In the genomic region with DNA sequence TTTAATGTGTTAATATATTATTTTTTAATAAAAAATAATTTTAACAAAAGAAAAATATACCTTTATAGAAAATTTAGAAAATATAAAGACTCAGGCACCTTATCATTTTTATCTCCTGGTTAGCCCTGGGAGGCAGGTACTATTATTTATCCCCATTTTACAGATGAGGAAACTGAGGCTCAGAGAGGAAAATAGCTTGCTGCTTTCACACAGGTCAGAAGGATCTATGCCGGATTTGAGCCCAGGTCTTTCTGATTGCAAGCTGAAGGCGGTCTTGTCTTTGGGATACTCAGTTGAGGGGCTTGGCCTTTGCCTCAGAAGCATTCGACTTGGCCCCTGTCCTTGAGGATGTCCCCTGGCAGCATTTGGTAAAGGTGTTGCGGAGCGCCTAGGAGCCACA, we compare ENCODE assay signal across 22 cellular contexts. TPM values are rescaled to one million over a fixed set of nuclear protein-coding genes. Genes with fewer than 3 reads are reported as not detected.
DNase-seq lines count a peak whose midpoint lies in the region; ATAC-seq, FAIRE-seq and TF ChIP-seq lines count a peak whose summit lies in the region.
"Had no signal": no experiment of that assay in that cellular context is flagged by ENCODE, and none has a peak within 500 bp of the region (broad histone marks: within the 10 kb centered on the region; RNA-seq: fewer than 3 reads in every experiment).

No MANE protein-coding gene starts in this region.

- TF ChIP-seq CTCF in heart right ventricle (IDR thresholded peaks at IDR 0.05) = no peak
- TF ChIP-seq CTCF in H1 (IDR thresholded peaks at IDR 0.05; ENCODE audit: control extremely low read depth in 1 of 3, insufficient read depth in 1 of 3, low read depth in 1 of 3, low read length in 3 of 3) = no peak

- H3K4me1 Mint-ChIP-seq in T-cell = peaks cover 46 to 53% (median 51%) of the 10 kb centered on the region in 3 donors
- H3K4me1 Mint-ChIP-seq in activated T-helper 1 cell treated with anti-CD3 and anti-CD28 coated beads, Interleukin-12 subunit alpha, Interleukin-12 subunit beta, Interleukin-2, Interleukin-4 antibody, amounts not matched to agents 30 ng/mL and 10 ng/mL and 1 ng/mL, durations not matched to agents 14 hours and 24 hours and 36 hours (ENCODE audit: low read depth) = peaks cover 29% of the 10 kb centered on the region

- H3K18ac ChIP-seq in H1 (ENCODE audit: extremely low read depth, low read length) = no peak overlapping the region

- H3K27ac ChIP-seq in right cardiac atrium (ENCODE audit: low read length) = peak overlapping the region; percentile 74
- H3K27ac ChIP-seq in heart right ventricle = peak overlapping the region in 4 of 10 donors; percentile 46 to 68 (median 54)
- H3K27ac ChIP-seq in H1 (ENCODE audit: low read depth, low read length) = no peak overlapping the region
- H3K27ac ChIP-seq: HL-60 had no signal

- peak overlapping the region; percentile 11 to 61 for H3K27ac Mint-ChIP-seq in T-cell
- H3K27ac Mint-ChIP-seq in activated T-helper 1 cell treated with anti-CD3 and anti-CD28 coated beads, Interleukin-12 subunit alpha, Interleukin-12 subunit beta, Interleukin-2, Interleukin-4 antibody, amounts not matched to agents 30 ng/mL and 10 ng/mL and 1 ng/mL, durations not matched to agents 14 hours and 24 hours and 36 hours = no peak overlapping the region

- H4K5ac ChIP-seq in H1 (ENCODE audit: insufficient read length, low read depth, low read length) = no peak overlapping the region

- H2BK15ac ChIP-seq in H1 (ENCODE audit: low read length) = no peak overlapping the region

- H3K79me1 ChIP-seq in H1 (ENCODE audit: low read depth, low read length) = no peaks in the 10 kb centered on the region

- H3K4me3 ChIP-seq in right cardiac atrium (ENCODE audit: low read length) (no peak overlapping the region), heart right ventricle (no peak overlapping the region), H1 (ENCODE audit: extremely low read depth in 1 of 4, insufficient read depth in 2 of 4, low read depth in 3 of 4, low read length in 4 of 4) (no peak overlapping the region)
- H3K4me3 ChIP-seq: GM12878 had no signal

- peak overlapping the region; percentile 57; the same call in 1 of the 2 replicates for H4K8ac ChIP-seq in H1 (ENCODE audit: extremely low read depth, insufficient read depth, low read length)

- H3K36me3 ChIP-seq in heart right ventricle (peaks cover 0 to 23% (median 0%) of the 10 kb centered on the region in 9 donors), H1 (ENCODE audit: control insufficient read depth in 2 of 4, insufficient read depth in 4 of 4, low read length in 3 of 4) (no peaks in the 10 kb centered on the region)
- H3K36me3 ChIP-seq: BE2C had no signal

- no peak overlapping the region for H3K4me2 ChIP-seq in H1 (ENCODE audit: insufficient read depth in 1 of 2, low read depth in 2 of 2, low read length in 2 of 2)

- TF ChIP-seq POLR2A in H1 (IDR thresholded peaks at IDR 0.05; ENCODE audit: control extremely low read depth in 1 of 2, low read depth in 2 of 2, low read length in 2 of 2) = no peak

- WGBS in right cardiac atrium = 96% methylated on average over 5 of the region's 5 CpGs
- WGBS in heart right ventricle, 2 donors = 97% methylated on average over 5 of the region's 5 CpGs
- 81% methylated on average over 5 of the region's 5 CpGs; no CpG with 5 or more reads in 1 of the 2 experiments for WGBS in H1 (ENCODE audit: extremely low coverage in 1 of 2, insufficient coverage in 1 of 2, insufficient read length in 1 of 2, insufficient replicate concordance in 2 of 2, low coverage in 1 of 2, low lambda C conversion rate in 2 of 2, missing lambda C conversion rate in 1 of 2), 2 experiments

- H3K27me3 ChIP-seq in right cardiac atrium (ENCODE audit: control insufficient read depth, insufficient read depth) (no peaks in the 10 kb centered on the region), heart right ventricle (no peaks in the 10 kb centered on the region), H1 (replicated peaks in 1 of 4; ENCODE audit: control insufficient read depth in 3 of 4, extremely low read depth in 1 of 4, insufficient read depth in 3 of 4, low read length in 3 of 4) (no peaks in the 10 kb centered on the region)
- H3K27me3 ChIP-seq: BE2C had no signal

- H2AK5ac ChIP-seq in H1 (ENCODE audit: low read depth, low read length) = no peak overlapping the region

- H2AFZ ChIP-seq in H1 (ENCODE audit: low read length) = no peak overlapping the region

- no peak overlapping the region for H3K4ac ChIP-seq in H1 (replicated peaks; ENCODE audit: insufficient read length, low read depth, low read length)

- POLR2A ChIA-PET in T-cell (lab: Charles Lee) = interaction anchor here in 1 of 2 donors (0.5 kb wide), 1 partner anchor 122 kb away, joined by 3 read pairs; no protein-coding TSS in a partner anchor
- POLR2A ChIA-PET in H1 (lab: Charles Lee; ENCODE audit: partially characterized antibody) = no interaction called here

- no peak overlapping the region for H3K4me3 Mint-ChIP-seq in T-cell
- H3K4me3 Mint-ChIP-seq in activated T-helper 1 cell treated with anti-CD3 and anti-CD28 coated beads, Interleukin-12 subunit alpha, Interleukin-12 subunit beta, Interleukin-2, Interleukin-4 antibody, amounts not matched to agents 30 ng/mL and 10 ng/mL and 1 ng/mL, durations not matched to agents 14 hours and 24 hours and 36 hours = no peak overlapping the region

- H3K23me2 ChIP-seq in H1 (ENCODE audit: low read depth, low read length) = no peaks in the 10 kb centered on the region

- CTCF ChIA-PET in T-cell (lab: Charles Lee) = no interaction called here
- CTCF ChIA-PET in H1 (lab: Charles Lee; ENCODE audit: partially characterized antibody) = interaction anchor here (0.7 to 11.2 kb wide), 5 partner anchors 28 to 239 kb away, joined by 3 to 153 read pairs (median 4); a partner anchor contains a TSS

- no peak overlapping the region for H3K9ac ChIP-seq in H1 (replicated peaks in 1 of 4; ENCODE audit: extremely low read depth in 1 of 4, low read depth in 3 of 4, low read length in 3 of 4)

- no peak overlapping the region for H4K91ac ChIP-seq in H1 (replicated peaks; ENCODE audit: insufficient read length, low read length)

- TF ChIP-seq RAD21 in H1 (IDR thresholded peaks at IDR 0.05 in 1 of 2, conservative IDR thresholded peaks at IDR 0.05 in 1 of 2; ENCODE audit: low read depth in 2 of 2, low read length in 2 of 2) = no peak

- H3K79me2 ChIP-seq in H1 (ENCODE audit: control insufficient read depth in 1 of 2, insufficient read depth in 2 of 2, low read length in 2 of 2) = no peaks in the 10 kb centered on the region

- intact Hi-C loops in right cardiac atrium (cut with DNase I) (no loop called here), heart right ventricle (cut with DNase I) (no loop called here)
- intact Hi-C loops in activated T-helper 1 cell treated with anti-CD3 and anti-CD28 coated beads, Interleukin-12 subunit alpha, Interleukin-12 subunit beta, Interleukin-2, Interleukin-4 antibody, amounts not matched to agents 30 ng/mL and 10 ng/mL and 1 ng/mL, durations not matched to agents 14 hours and 24 hours and 36 hours (cut with micrococcal nuclease) = no loop called here

- no peaks in the 10 kb centered on the region for H3K9me3 Mint-ChIP-seq in T-cell
- no peaks in the 10 kb centered on the region for H3K9me3 Mint-ChIP-seq in activated T-helper 1 cell treated with anti-CD3 and anti-CD28 coated beads, Interleukin-12 subunit alpha, Interleukin-12 subunit beta, Interleukin-2, Interleukin-4 antibody, amounts not matched to agents 30 ng/mL and 10 ng/mL and 1 ng/mL, durations not matched to agents 14 hours and 24 hours and 36 hours
- H3K9me3 Mint-ChIP-seq: CD4-positive, alpha-beta memory T cell had no signal

- no peaks in the 10 kb centered on the region for H3K27me3 Mint-ChIP-seq in T-cell
- no peaks in the 10 kb centered on the region for H3K27me3 Mint-ChIP-seq in activated T-helper 1 cell treated with anti-CD3 and anti-CD28 coated beads, Interleukin-12 subunit alpha, Interleukin-12 subunit beta, Interleukin-2, Interleukin-4 antibody, amounts not matched to agents 30 ng/mL and 10 ng/mL and 1 ng/mL, durations not matched to agents 14 hours and 24 hours and 36 hours (ENCODE audit: insufficient read depth)
- H3K27me3 Mint-ChIP-seq: CD4-positive, alpha-beta memory T cell had no signal

- H3K23ac ChIP-seq in H1 (ENCODE audit: insufficient read length) = no peak overlapping the region

- no peak for ATAC-seq in right cardiac atrium
- no peak for ATAC-seq in heart right ventricle
- ATAC-seq in T-cell (replicated peaks in 1 of 4) = no peak
- ATAC-seq in GM18868 (IDR thresholded peaks at IDR 0.05; ENCODE audit: unreplicated experiment) = no peak
- ATAC-seq: GM12878 had no signal

- H3K56ac ChIP-seq in H1 (replicated peaks; ENCODE audit: insufficient read length, low read depth, low read length) = no peak overlapping the region

- H3K4me1 ChIP-seq in right cardiac atrium (ENCODE audit: control insufficient read depth, insufficient read depth, low read length) = peaks cover 6% of the 10 kb centered on the region
- H3K4me1 ChIP-seq in heart right ventricle = peaks cover 0 to 44% (median 10%) of the 10 kb centered on the region in 9 donors
- peaks cover 0 to 3% (median under 1%) of the 10 kb centered on the region in 4 experiments; a peak in 1 of 7 replicates for H3K4me1 ChIP-seq in H1 (replicated peaks in 1 of 4; ENCODE audit: control insufficient read depth in 3 of 4, insufficient read depth in 4 of 4, low read length in 3 of 4)

- no peak overlapping the region for H2BK5ac ChIP-seq in H1 (ENCODE audit: low read depth, low read length)

- no peak overlapping the region for H3K14ac ChIP-seq in H1 (ENCODE audit: insufficient read length)

- no peaks in the 10 kb centered on the region for H4K20me1 ChIP-seq in H1 (replicated peaks in 1 of 2; ENCODE audit: control insufficient read depth in 1 of 2, insufficient read depth in 2 of 2, low read length in 2 of 2)

- no peak for FAIRE-seq in H1 (lab: Jason Lieb, UNC)
- FAIRE-seq: A204.1, GM12878, GM19239 had no signal

- DNase-seq in right cardiac atrium (no peak), heart right ventricle (no peak), T-cell (no peak), H1 (ENCODE audit: low read depth in 1 of 2, low spot score in 2 of 2) (no peak), EL (no peak)
- no peak for DNase-seq in activated T-helper 1 cell treated with anti-CD3 and anti-CD28 coated beads, Interleukin-12 subunit alpha, Interleukin-12 subunit beta, Interleukin-2, Interleukin-4 antibody, amounts not matched to agents 30 ng/mL and 10 ng/mL and 1 ng/mL, durations not matched to agents 14 hours and 24 hours and 36 hours (ENCODE audit: low spot score)
- DNase-seq: ACHN; BE2C; C1 segment of cervical spinal cord; Calu3; CD4-positive, alpha-beta memory T cell; DMS79 treated with DMSO at 0.1 percent for 48 hours; HCEC 1CT; IMR-90; KBM-7 had no signal

- H3K9me3 ChIP-seq in right cardiac atrium (ENCODE audit: control insufficient read depth, low read length) = no peaks in the 10 kb centered on the region
- no peaks in the 10 kb centered on the region for H3K9me3 ChIP-seq in heart right ventricle
- H3K9me3 ChIP-seq in H1 (ENCODE audit: insufficient read depth in 2 of 2, low read depth in 1 of 2, low read length in 1 of 2) = no peaks in the 10 kb centered on the region
- H3K9me3 ChIP-seq: BE2C had no signal

- H3K36me3 Mint-ChIP-seq in T-cell = peaks cover 3% of the 10 kb centered on the region
- no peaks in the 10 kb centered on the region for H3K36me3 Mint-ChIP-seq in activated T-helper 1 cell treated with anti-CD3 and anti-CD28 coated beads, Interleukin-12 subunit alpha, Interleukin-12 subunit beta, Interleukin-2, Interleukin-4 antibody, amounts not matched to agents 30 ng/mL and 10 ng/mL and 1 ng/mL, durations not matched to agents 14 hours and 24 hours and 36 hours (ENCODE audit: low read depth)

- no peak overlapping the region for H2BK20ac ChIP-seq in H1 (ENCODE audit: low read length)

- no peak overlapping the region for H2BK12ac ChIP-seq in H1 (ENCODE audit: low read depth, low read length)

- TF ChIP-seq EP300 in H1 (IDR thresholded peaks at IDR 0.05; ENCODE audit: borderline replicate concordance in 1 of 2, low read depth in 2 of 2, low read length in 2 of 2) = no peak

- no peak overlapping the region for H2BK120ac ChIP-seq in H1 (replicated peaks; ENCODE audit: low read depth, low read length)

RNA-seq across cellular contexts. Expression of a gene that starts 11.5 kb away (rescaled TPM):
- total RNA-seq in right cardiac atrium (10 to 100 TPM; 22.6 to 44.5 (median 36.1) TPM), heart right ventricle (10 to 100 TPM; 22.6 to 37.3 (median 31.3) TPM), T-cell (10 to 100 TPM; 28.7 to 96.7 (median 35.4) TPM)
- polyA plus RNA-seq in right cardiac atrium (27.4 TPM), heart right ventricle (10 to 100 TPM; 16.4 to 26.9 TPM), H1 (2011; rRNA removed) (13.9 and 24.5 TPM in 2 replicates)
- total RNA-seq in H1 (2021; fragmentation: NEBNext Ultra II Directional; extraction: Animal tissue kit (Norgen Biotek cat#: 25700)) = 31.6 and 31.8 TPM in 2 replicates
- 24.7 TPM for polyA plus RNA-seq in H1 (2011; cell fraction: cytosol; rRNA removed)
- polyA plus RNA-seq in H1 (2011; cell fraction: nucleus; rRNA removed) = 18.7 TPM
- 25.9 to 30.5 TPM (median 28.5 TPM) in 4 replicates for polyA plus RNA-seq in H1 (2012, experiment 1 of 2)
- 12.5 TPM for polyA plus RNA-seq in H1 (2012, experiment 2 of 2)
- 19.9 TPM for polyA plus RNA-seq in H1 (2013, experiment 1 of 2)
- 18.5 TPM for polyA plus RNA-seq in H1 (2013, experiment 2 of 2)
- polyA minus RNA-seq in H1 (2011; rRNA and poly(A)+ RNA removed) = 45.8 and 49.1 TPM in 2 replicates
- polyA minus RNA-seq in H1 (2011; cell fraction: cytosol; rRNA and poly(A)+ RNA removed) = 18.6 TPM
- polyA minus RNA-seq in H1 (2011; cell fraction: nucleus; rRNA and poly(A)+ RNA removed) = 16.0 TPM
- total RNA-seq in activated T-helper 1 cell treated with anti-CD3 and anti-CD28 coated beads, Interleukin-12 subunit alpha, Interleukin-12 subunit beta, Interleukin-2, Interleukin-4 antibody, amounts not matched to agents 30 ng/mL and 10 ng/mL and 1 ng/mL, durations not matched to agents 14 hours and 24 hours and 36 hours = 22.0 and 23.4 TPM in 2 replicates

RNA-seq across cellular contexts. Expression of a gene that starts 25.1 kb away (rescaled TPM):
- total RNA-seq in right cardiac atrium = 1 to 10 TPM in 1 of 4 donors, under 1 TPM in 3; 0.17 to 2.8 (median 0.55) TPM
- 1.4 TPM for polyA plus RNA-seq in right cardiac atrium
- under 1 TPM in 8 of 10 donors, not detected in 2; 0.09 to 0.71 (median 0.31) TPM for total RNA-seq in heart right ventricle
- under 1 TPM; 0.35 to 0.66 TPM for polyA plus RNA-seq in heart right ventricle
- not detected for total RNA-seq in T-cell
- total RNA-seq in H1 (2021; fragmentation: NEBNext Ultra II Directional; extraction: Animal tissue kit (Norgen Biotek cat#: 25700)) = 8.5 and 9.8 TPM in 2 replicates
- polyA plus RNA-seq in H1 (2011; rRNA removed) = 63.1 and 73.0 TPM in 2 replicates
- polyA plus RNA-seq in H1 (2011; cell fraction: cytosol; rRNA removed) = 35.7 TPM
- polyA plus RNA-seq in H1 (2011; cell fraction: nucleus; rRNA removed) = 31.2 TPM
- polyA plus RNA-seq in H1 (2012, experiment 1 of 2) = 10.6 to 23.5 TPM (median 20.3 TPM) in 4 replicates
- 11.6 TPM for polyA plus RNA-seq in H1 (2012, experiment 2 of 2)
- 5.8 TPM for polyA plus RNA-seq in H1 (2013, experiment 1 of 2)
- polyA plus RNA-seq in H1 (2013, experiment 2 of 2) = 5.9 TPM
- polyA minus RNA-seq in H1 (2011; rRNA and poly(A)+ RNA removed) = 9.1 and 13.0 TPM in 2 replicates
- 8.4 TPM for polyA minus RNA-seq in H1 (2011; cell fraction: cytosol; rRNA and poly(A)+ RNA removed)
- 8.1 TPM for polyA minus RNA-seq in H1 (2011; cell fraction: nucleus; rRNA and poly(A)+ RNA removed)
- 0.08 TPM in 1 of 2 replicates, not detected in the other for total RNA-seq in activated T-helper 1 cell treated with anti-CD3 and anti-CD28 coated beads, Interleukin-12 subunit alpha, Interleukin-12 subunit beta, Interleukin-2, Interleukin-4 antibody, amounts not matched to agents 30 ng/mL and 10 ng/mL and 1 ng/mL, durations not matched to agents 14 hours and 24 hours and 36 hours
- total RNA-seq: Calu3; CD4-positive, alpha-beta memory T cell; G401; GM12878; HT1080; IMR-90 had no signal
- polyA plus RNA-seq: IMR-90 had no signal

RNA-seq across cellular contexts. Expression of a gene that starts 35.0 kb away (rescaled TPM):
- total RNA-seq in right cardiac atrium = 100 to 1,000 TPM in 3 of 4 donors, 10 to 100 TPM in 1; 99.0 to 117 (median 107) TPM
- polyA plus RNA-seq in right cardiac atrium = 78.2 TPM
- total RNA-seq in heart right ventricle = 100 to 1,000 TPM in 9 of 10 donors, 10 to 100 TPM in 1; 97.2 to 215 (median 152) TPM
- 10 to 100 TPM; 61.9 to 94.7 TPM for polyA plus RNA-seq in heart right ventricle
- total RNA-seq in T-cell = under 1 TPM in 3 of 5 donors, not detected in 2; 0.06 to 0.15 (median 0.09) TPM
- 1.3 and 1.5 TPM in 2 replicates for total RNA-seq in H1 (2021; fragmentation: NEBNext Ultra II Directional; extraction: Animal tissue kit (Norgen Biotek cat#: 25700))
- 0.59 and 0.83 TPM in 2 replicates for polyA plus RNA-seq in H1 (2011; rRNA removed)
- polyA plus RNA-seq in H1 (2011; cell fraction: cytosol; rRNA removed) = 0.85 TPM
- polyA plus RNA-seq in H1 (2011; cell fraction: nucleus; rRNA removed) = 1.3 TPM
- 0.54 to 1.0 TPM (median 0.76 TPM) in 4 replicates for polyA plus RNA-seq in H1 (2012, experiment 1 of 2)
- 0.39 TPM for polyA plus RNA-seq in H1 (2012, experiment 2 of 2)
- polyA plus RNA-seq in H1 (2013, experiment 1 of 2) = 0.43 TPM
- polyA plus RNA-seq in H1 (2013, experiment 2 of 2) = 0.39 TPM
- polyA minus RNA-seq in H1 (2011; rRNA and poly(A)+ RNA removed) = 0.83 and 0.91 TPM in 2 replicates
- 1.0 TPM for polyA minus RNA-seq in H1 (2011; cell fraction: cytosol; rRNA and poly(A)+ RNA removed)
- polyA minus RNA-seq in H1 (2011; cell fraction: nucleus; rRNA and poly(A)+ RNA removed) = 1.6 TPM
- not detected in 2 replicates for total RNA-seq in activated T-helper 1 cell treated with anti-CD3 and anti-CD28 coated beads, Interleukin-12 subunit alpha, Interleukin-12 subunit beta, Interleukin-2, Interleukin-4 antibody, amounts not matched to agents 30 ng/mL and 10 ng/mL and 1 ng/mL, durations not matched to agents 14 hours and 24 hours and 36 hours
- total RNA-seq: CD4-positive, alpha-beta memory T cell; GM12878 had no signal
- polyA plus RNA-seq: CD4-positive, alpha-beta memory T cell had no signal

Comparison
In these comparisons a context has a peak if more than half of its experiments do, and no peak if none do; other contexts are left out.
1. RNA of a gene that starts 35.0 kb away (total RNA-seq): 97.2 to 215 TPM in heart right ventricle and 99.0 to 117 TPM in right cardiac atrium; 1.3 to 1.5 TPM in H1, 0.06 to 0.15 TPM in T-cell and not detected in activated T-helper 1 cell treated with anti-CD3 and anti-CD28 coated beads, Interleukin-12 subunit alpha, Interleukin-12 subunit beta, Interleukin-2, Interleukin-4 antibody, amounts not matched to agents 30 ng/mL and 10 ng/mL and 1 ng/mL, durations not matched to agents 14 hours and 24 hours and 36 hours; every median in the first group is over 10 times any median in the second.